16 cellular contexts compared by ENCODE assay signal in genomic region chr1:62025154-62025553, GRCh38.
"Had no signal": no experiment of that assay in that cellular context is flagged by ENCODE, and none has a peak within 500 bp of the region (broad histone marks: within the 10 kb centered on the region; RNA-seq: fewer than 3 reads in every experiment).

No MANE protein-coding gene starts in this region.

- H3K27me3 ChIP-seq: colonic mucosa, heart right ventricle, neutrophil, right atrium auricular region, sigmoid colon had no signal

- DNase-seq: colonic mucosa; dermis blood vessel endothelial cell; heart right ventricle; hypothalamus; kidney glomerular epithelial cell; lower lobe of right lung; naive thymus-derived CD4-positive, alpha-beta T cell; sigmoid colon; small intestine; stimulated activated CD4-positive, alpha-beta T cell treated with anti-CD3 and anti-CD28 coated beads, Interleukin-12 subunit alpha, Interleukin-12 subunit beta, amount 100 ng/mL, for 4 hours; stimulated activated naive CD4-positive, alpha-beta T cell treated with Interleukin-2 at 50 U/mL for 16 hours; trophoblast cell had no signal

- H3K4me3 Mint-ChIP-seq: memory B cell; naive thymus-derived CD4-positive, alpha-beta T cell had no signal

- H3K27ac ChIP-seq: colonic mucosa, lower lobe of right lung, neutrophil, sigmoid colon had no signal

- H3K27ac Mint-ChIP-seq: memory B cell had no signal

- H3K4me3 ChIP-seq: colonic mucosa, heart right ventricle, lower lobe of right lung, right atrium auricular region, sigmoid colon had no signal

- ATAC-seq: left lobe of liver; lower lobe of right lung; naive thymus-derived CD4-positive, alpha-beta T cell had no signal

- H3K36me3 ChIP-seq: colonic mucosa, heart right ventricle, lower lobe of right lung, neutrophil, right atrium auricular region, sigmoid colon had no signal

- H3K9me3 Mint-ChIP-seq: memory B cell had no signal

- H3K4me1 ChIP-seq: colonic mucosa, lower lobe of right lung, sigmoid colon had no signal

- H3K27me3 Mint-ChIP-seq: memory B cell; naive thymus-derived CD4-positive, alpha-beta T cell had no signal
